34 cellular contexts compared by ENCODE assay signal in genomic region chr3:134030801-134031619, GRCh38. TPM values are rescaled to one million over a fixed set of nuclear protein-coding genes. Genes with fewer than 3 reads are reported as not detected.
DNase-seq lines count a peak whose midpoint lies in the region; ATAC-seq, FAIRE-seq and TF ChIP-seq lines count a peak whose summit lies in the region.
"Had no signal": no experiment of that assay in that cellular context is flagged by ENCODE, and none has a peak within 500 bp of the region (broad histone marks: within the 10 kb centered on the region; RNA-seq: fewer than 3 reads in every experiment).

No MANE protein-coding gene starts in this region.

- H3K9me3 Mint-ChIP-seq in nephron progenitor cell = no peaks in the 10 kb centered on the region
- H3K9me3 Mint-ChIP-seq in osteocyte (ENCODE audit: unreplicated experiment) = no peaks in the 10 kb centered on the region
- H3K9me3 Mint-ChIP-seq: activated T-helper 1 cell treated with anti-CD3 and anti-CD28 coated beads, Interleukin-12 subunit alpha, Interleukin-12 subunit beta, Interleukin-2, Interleukin-4 antibody, amounts not matched to agents 30 ng/mL and 10 ng/mL and 1 ng/mL, durations not matched to agents 14 hours and 24 hours and 36 hours; CD4-positive, alpha-beta T cell had no signal

- CTCF ChIA-PET in HepG2 (lab: Yijun Ruan, JAX; ENCODE audit: low intra/inter-chr PET ratio, low total read pairs) = no interaction called here

- DNase-seq in HepG2 (ENCODE audit: low spot score) (no peak), right lobe of liver (no peak), coronary artery (ENCODE audit: low spot score) (peak; percentile 62), nephron progenitor cell (no peak), thyroid gland (no peak), osteocyte (ENCODE audit: extremely low spot score, unreplicated experiment) (no peak), small intestine (no peak), 8988T (no peak)
- DNase-seq: activated CD4-positive, alpha-beta T cell treated with anti-CD3 and anti-CD28 coated beads, Interleukin-2, amount 50 U/mL, for 48 hours; activated CD8-positive, alpha-beta memory T cell treated with anti-CD3 and anti-CD28 coated beads, Interleukin-2, amount 50 U/mL, for 4 hours; activated naive CD4-positive, alpha-beta T cell treated with Interleukin-2 at 50 U/mL for 16 hours; AML-193; CD4-positive, alpha-beta T cell; esophagus squamous epithelium; foreskin keratinocyte; heart left ventricle; KG1; MG63; NCI-H226; PC-9; Right ventricle myocardium superior; stimulated activated naive CD8-positive, alpha-beta T cell treated with anti-CD3 and anti-CD28 coated beads, Interleukin-15, Interleukin-2, amounts not matched to agents 100 U/mL and 50 U/mL, for 24 hours; T-helper 2 cell had no signal

- no peaks in the 10 kb centered on the region for H3K9me3 ChIP-seq in HepG2 (ENCODE audit: low read length)
- H3K9me3 ChIP-seq in right lobe of liver = no peaks in the 10 kb centered on the region
- H3K9me3 ChIP-seq in thyroid gland = no peaks in the 10 kb centered on the region
- no peaks in the 10 kb centered on the region for H3K9me3 ChIP-seq in small intestine (ENCODE audit: control insufficient read depth, low read depth)
- H3K9me3 ChIP-seq: esophagus squamous epithelium, HAP-1, heart left ventricle, MG63, prostate gland, thoracic aorta had no signal

- in situ Hi-C loops in HepG2 (cut with HindIII; ENCODE audit: extremely low pct_ligation_motif_present, low pct_unique_long_range_greater_than_20kb) = no loop called here

- H3K27ac Mint-ChIP-seq in nephron progenitor cell (no peak overlapping the region), osteocyte (ENCODE audit: unreplicated experiment) (no peak overlapping the region)
- H3K27ac Mint-ChIP-seq: activated T-helper 1 cell treated with anti-CD3 and anti-CD28 coated beads, Interleukin-12 subunit alpha, Interleukin-12 subunit beta, Interleukin-2, Interleukin-4 antibody, amounts not matched to agents 30 ng/mL and 10 ng/mL and 1 ng/mL, durations not matched to agents 14 hours and 24 hours and 36 hours; CD4-positive, alpha-beta T cell had no signal

- FAIRE-seq in HepG2 (lab: Jason Lieb, UNC) (no peak), small intestine (lab: Jason Lieb, UNC) (no peak)
- FAIRE-seq: endometrium, GM12878, keratinocyte had no signal

- no peaks in the 10 kb centered on the region for H3K36me3 Mint-ChIP-seq in nephron progenitor cell (ENCODE audit: low read depth)
- H3K36me3 Mint-ChIP-seq in osteocyte (ENCODE audit: unreplicated experiment) = no peaks in the 10 kb centered on the region

- H3K27ac ChIP-seq in HepG2 (ENCODE audit: extremely low read length, insufficient read depth, low read length) (no peak overlapping the region), right lobe of liver (no peak overlapping the region), coronary artery (no peak overlapping the region), thyroid gland (peak overlapping the region; percentile 90 to 94 (median 93)), small intestine (ENCODE audit: low read depth in 1 of 2, low read length in 1 of 2) (no peak overlapping the region)
- H3K27ac ChIP-seq: foreskin keratinocyte, PC-9, thoracic aorta had no signal

- no peak for TF ChIP-seq RAD21 in HepG2 (CRISPR knock-in tag; IDR thresholded peaks at IDR 0.05)

- H3K27me3 Mint-ChIP-seq in nephron progenitor cell (ENCODE audit: low read depth, poor library complexity) (peaks cover 23% of the 10 kb centered on the region), osteocyte (ENCODE audit: unreplicated experiment) (no peaks in the 10 kb centered on the region)

- peak overlapping the region; percentile 80; the same call in 1 of the 2 replicates for H3K4me2 ChIP-seq in HepG2 (ENCODE audit: low read depth, low read length)
- H3K4me2 ChIP-seq: PC-9 had no signal

- H4K20me1 ChIP-seq in HepG2 (ENCODE audit: insufficient read depth, low read length) = no peaks in the 10 kb centered on the region

- H3K9ac ChIP-seq in HepG2 (ENCODE audit: insufficient read depth, low read depth, low read length) = no peak overlapping the region

- no TSS peak for BruUV-seq in HepG2 (replicated peaks; lab: Mats Ljungman, UMichigan)

- no peak overlapping the region for H2AFZ ChIP-seq in HepG2 (ENCODE audit: low read length)
- H2AFZ ChIP-seq: PC-9 had no signal

- TF ChIP-seq EP300 in HepG2 (IDR thresholded peaks at IDR 0.05; ENCODE audit: low read depth in 2 of 2, low read length in 2 of 2) (no peak), HepG2 (CRISPR knock-in tag; IDR thresholded peaks at IDR 0.05; ENCODE audit: borderline replicate concordance) (no peak)

- H3K4me3 Mint-ChIP-seq in nephron progenitor cell (peak overlapping the region; percentile 93), osteocyte (ENCODE audit: unreplicated experiment) (no peak overlapping the region)
- H3K4me3 Mint-ChIP-seq: activated T-helper 1 cell treated with anti-CD3 and anti-CD28 coated beads, Interleukin-12 subunit alpha, Interleukin-12 subunit beta, Interleukin-2, Interleukin-4 antibody, amounts not matched to agents 30 ng/mL and 10 ng/mL and 1 ng/mL, durations not matched to agents 14 hours and 24 hours and 36 hours had no signal

- TF ChIP-seq CTCF in HepG2 (CRISPR knock-in tag; IDR thresholded peaks at IDR 0.05) = no peak
- no peak for TF ChIP-seq CTCF in right lobe of liver (IDR thresholded peaks at IDR 0.05)
- no peak for TF ChIP-seq CTCF in coronary artery (IDR thresholded peaks at IDR 0.05)
- no peak for TF ChIP-seq CTCF in nephron progenitor cell (IDR thresholded peaks at IDR 0.05)
- TF ChIP-seq CTCF in thyroid gland (IDR thresholded peaks at IDR 0.05) = no peak
- TF ChIP-seq CTCF in osteocyte (IDR thresholded peaks at IDR 0.05) = no peak

- H3K4me1 ChIP-seq in HepG2 (ENCODE audit: insufficient read depth, low read length) = peaks cover 34% of the 10 kb centered on the region
- peaks cover 0 to 5% (median 0%) of the 10 kb centered on the region in 4 donors for H3K4me1 ChIP-seq in right lobe of liver
- peaks cover 12 to 31% of the 10 kb centered on the region in 2 donors for H3K4me1 ChIP-seq in thyroid gland
- peaks cover 3 to 4% of the 10 kb centered on the region in 2 donors for H3K4me1 ChIP-seq in small intestine (ENCODE audit: control insufficient read depth in 2 of 2, insufficient read depth in 1 of 2, low read depth in 1 of 2, low read length in 1 of 2)
- H3K4me1 ChIP-seq: foreskin keratinocyte, HAP-1, prostate gland had no signal

- no peaks in the 10 kb centered on the region for H3K79me2 ChIP-seq in HepG2 (ENCODE audit: insufficient read depth, low read length)

- H3K4me3 ChIP-seq in HepG2 (replicated peaks in 1 of 3; ENCODE audit: insufficient read depth in 1 of 3, low read depth in 2 of 3, low read length in 3 of 3) = no peak overlapping the region
- no peak overlapping the region for H3K4me3 ChIP-seq in right lobe of liver
- no peak overlapping the region for H3K4me3 ChIP-seq in coronary artery
- H3K4me3 ChIP-seq in thyroid gland (replicated peaks in 1 of 3) = no peak overlapping the region
- no peak overlapping the region for H3K4me3 ChIP-seq in small intestine (ENCODE audit: low read depth in 1 of 2, low read length in 2 of 2)
- H3K4me3 ChIP-seq: GM12878, PC-9 had no signal

- ATAC-seq in HepG2 (peak; percentile 26), right lobe of liver (no peak)
- ATAC-seq: activated CD4-positive, CD25-positive, alpha-beta regulatory T cell treated with anti-CD3 and anti-CD28 coated beads, Interleukin-2, amount 50 U/mL, for 24 hours; GM12878; stimulated activated naive CD8-positive, alpha-beta T cell treated with anti-CD3 and anti-CD28 coated beads, Interleukin-15, Interleukin-2, amounts not matched to agents 100 U/mL and 50 U/mL, for 24 hours had no signal

- TF ChIP-seq POLR2A in HepG2 (IDR thresholded peaks at IDR 0.05; ENCODE audit: insufficient read depth in 1 of 2, low read depth in 2 of 2, low read length in 2 of 2) = no peak
- TF ChIP-seq POLR2A in right lobe of liver (IDR thresholded peaks at IDR 0.05) = no peak
- no peak for TF ChIP-seq POLR2A in thyroid gland (IDR thresholded peaks at IDR 0.05)

- WGBS in HepG2 (ENCODE audit: low lambda C conversion rate) = 54% methylated on average over 4 of the region's 7 CpGs
- 88% methylated on average over 1 of the region's 7 CpGs for WGBS in right lobe of liver (ENCODE audit: insufficient coverage, low coverage, low lambda C conversion rate, missing lambda C conversion rate)
- WGBS in thyroid gland, 2 donors = 76 to 78% methylated on average over 5 to 7 of the region's 7 CpGs
- WGBS in small intestine, 3 donors = 84 to 91% (median 85%) methylated on average over 7 of the region's 7 CpGs

- intact Hi-C loops in HepG2 (cut with micrococcal nuclease; ENCODE audit: unreplicated experiment) = no loop called here
- intact Hi-C loops in right lobe of liver (cut with DNase I) = no loop called here
- intact Hi-C loops in thyroid gland (cut with DNase I) = no loop called here

- H3K4me1 Mint-ChIP-seq in nephron progenitor cell (peaks cover 60% of the 10 kb centered on the region), osteocyte (ENCODE audit: unreplicated experiment) (peaks cover 10% of the 10 kb centered on the region)

- H3K27me3 ChIP-seq in HepG2 (ENCODE audit: control insufficient read depth in 1 of 2, insufficient read depth in 2 of 2, low read length in 2 of 2) (peaks cover 11 to 31% of the 10 kb centered on the region in 2 experiments), right lobe of liver (peaks cover 0 to 10% of the 10 kb centered on the region in 2 donors), thyroid gland (no peaks in the 10 kb centered on the region), small intestine (ENCODE audit: control insufficient read depth in 2 of 2, insufficient read depth in 2 of 2, low read length in 2 of 2) (peaks cover 3 to 5% of the 10 kb centered on the region in 2 donors)

- H3K36me3 ChIP-seq in HepG2 (replicated peaks in 1 of 2; ENCODE audit: control insufficient read depth in 1 of 2, insufficient read depth in 2 of 2, low read length in 2 of 2) = no peaks in the 10 kb centered on the region
- no peaks in the 10 kb centered on the region for H3K36me3 ChIP-seq in right lobe of liver
- no peaks in the 10 kb centered on the region for H3K36me3 ChIP-seq in thyroid gland
- no peaks in the 10 kb centered on the region for H3K36me3 ChIP-seq in small intestine (ENCODE audit: control insufficient read depth in 2 of 2, insufficient read depth in 2 of 2, low read length in 2 of 2)
- H3K36me3 ChIP-seq: esophagus squamous epithelium, HAP-1, heart left ventricle, MG63, prostate gland, thoracic aorta had no signal

- POLR2A ChIA-PET in HepG2 (lab: Yijun Ruan, JAX) = no interaction called here

RNA-seq across cellular contexts. Expression of gene SLCO2A1, which starts 1.3 kb away (rescaled TPM):
- not detected in 2 replicates for total RNA-seq in HepG2 (2016; rRNA removed; fragmentation: Illumina TruSeq; extraction: Trizol)
- not detected in 2 replicates for total RNA-seq in HepG2 (2016; cell fraction: cytosol; rRNA removed; fragmentation: Illumina TruSeq; extraction: Trizol; ENCODE audit: low read depth)
- not detected in 2 replicates for total RNA-seq in HepG2 (2016; cell fraction: insoluble cytoplasmic fraction; rRNA removed; fragmentation: Illumina TruSeq; extraction: Trizol)
- not detected in 2 replicates for total RNA-seq in HepG2 (2016; cell fraction: membrane; rRNA removed; fragmentation: Illumina TruSeq; extraction: Trizol)
- not detected in 2 replicates for total RNA-seq in HepG2 (2016; cell fraction: nucleus; rRNA removed; fragmentation: Illumina TruSeq; extraction: Trizol)
- polyA plus RNA-seq in HepG2 (2011; rRNA removed) = 0.04 and 0.14 TPM in 2 replicates
- polyA plus RNA-seq in HepG2 (2011; cell fraction: cytosol; rRNA removed) = 0.03 TPM in 1 of 2 replicates, not detected in the other
- polyA plus RNA-seq in HepG2 (2011; cell fraction: nucleus; rRNA removed) = 0.12 and 0.59 TPM in 2 replicates
- polyA plus RNA-seq in HepG2 (2012) = 0.15 and 0.32 TPM in 2 replicates
- polyA plus RNA-seq in HepG2 (2016; cell fraction: cytosol; fragmentation: Illumina TruSeq; extraction: Trizol; ENCODE audit: low read depth) = not detected in 2 replicates
- not detected in 2 replicates for polyA plus RNA-seq in HepG2 (2016; cell fraction: insoluble cytoplasmic fraction; fragmentation: Illumina TruSeq; extraction: Trizol; ENCODE audit: low read depth)
- polyA plus RNA-seq in HepG2 (2016; cell fraction: membrane; fragmentation: Illumina TruSeq; extraction: Trizol; ENCODE audit: low read depth) = not detected in 2 replicates
- not detected in 2 replicates for polyA plus RNA-seq in HepG2 (2016; cell fraction: nucleus; fragmentation: Illumina TruSeq; extraction: Trizol; ENCODE audit: insufficient read depth, low read depth)
- 0.05 TPM in 1 of 2 replicates, not detected in the other for polyA minus RNA-seq in HepG2 (2011; rRNA and poly(A)+ RNA removed; ENCODE audit: low replicate concordance)
- not detected in 2 replicates for polyA minus RNA-seq in HepG2 (2011; cell fraction: cytosol; rRNA and poly(A)+ RNA removed)
- not detected in 2 replicates for polyA minus RNA-seq in HepG2 (2011; cell fraction: nucleus; rRNA and poly(A)+ RNA removed)
- 1 to 10 TPM in 5 of 6 experiments, under 1 TPM in 1; 0.71 to 4.4 (median 1.5) TPM for total RNA-seq in right lobe of liver
- 10 to 100 TPM; 26.0 to 76.6 (median 41.0) TPM for total RNA-seq in thyroid gland
- 9.8 and 10.7 TPM in 2 replicates for total RNA-seq in osteocyte
- 10 to 100 TPM in 1 of 3 donors, 1 to 10 TPM in 2; 1.6 to 36.7 (median 1.9) TPM for polyA plus RNA-seq in small intestine
- total RNA-seq: A673; activated T-helper 1 cell treated with anti-CD3 and anti-CD28 coated beads, Interleukin-12 subunit alpha, Interleukin-12 subunit beta, Interleukin-2, Interleukin-4 antibody, amounts not matched to agents 30 ng/mL and 10 ng/mL and 1 ng/mL, durations not matched to agents 14 hours and 24 hours and 36 hours; CD4-positive, alpha-beta T cell; mononuclear cell had no signal
- polyA plus RNA-seq: GM12878, neural cell had no signal

Comparison
In these comparisons a context has a peak if more than half of its experiments do, and no peak if none do; other contexts are left out.
1. H3K27ac ChIP-seq: peak in thyroid gland (3 of 3); none in HepG2 (single experiment), right lobe of liver (0 of 3), coronary artery (0 of 2) and small intestine (0 of 2).